Comparison of ENCODE assay signal across 27 cellular contexts in genomic region chr1:170284016-170284415, GRCh38.
"Had no signal": no experiment of that assay in that cellular context is flagged by ENCODE, and none has a peak within 500 bp of the region (broad histone marks: within the 10 kb centered on the region; RNA-seq: fewer than 3 reads in every experiment).

No MANE protein-coding gene starts in this region.

- H3K4me1 ChIP-seq: left ventricle myocardium inferior, thyroid gland, upper lobe of left lung had no signal

- ATAC-seq: activated naive CD8-positive, alpha-beta T cell treated with anti-CD3 and anti-CD28 coated beads, Interleukin-2, amount 50 U/mL, for 24 hours; stimulated activated memory B cell treated with anti-CD40 and anti-IgM and Interleukin-4, amounts not matched to agents 10 μg/mL and 1 μg/mL and 100 μg/mL, for 72 hours; stimulated activated naive CD8-positive, alpha-beta T cell treated with anti-CD3 and anti-CD28 coated beads, Interleukin-15, amount 100 ng/mL, for 72 hours; WTC11 had no signal

- H3K27ac ChIP-seq: cardiac muscle cell, coronary artery, dorsolateral prefrontal cortex, heart left ventricle, left ventricle myocardium inferior, neutrophil, ovary, sigmoid colon, thyroid gland, upper lobe of left lung had no signal

- H3K36me3 ChIP-seq: cardiac muscle cell, heart left ventricle, left ventricle myocardium inferior, neutrophil, ovary, sigmoid colon, thyroid gland, upper lobe of left lung had no signal

- H3K27me3 ChIP-seq: cardiac muscle cell, heart left ventricle, neutrophil, ovary, sigmoid colon, thyroid gland, upper lobe of left lung had no signal

- H3K4me3 ChIP-seq: cardiac muscle cell, dorsolateral prefrontal cortex, heart left ventricle, left ventricle myocardium inferior, ovary, sigmoid colon, thyroid gland, upper lobe of left lung had no signal

- H3K9me3 ChIP-seq: heart left ventricle, left ventricle myocardium inferior, neutrophil, ovary, sigmoid colon, thyroid gland, upper lobe of left lung had no signal

- DNase-seq: activated CD4-positive, alpha-beta memory T cell treated with anti-CD3 and anti-CD28 coated beads, Interleukin-2, amount 10 ng/mL, durations not matched to agents 7 days and 5 days; activated CD4-positive, alpha-beta T cell treated with anti-CD3 and anti-CD28 coated beads for 1 hour; activated CD4-positive, alpha-beta T cell treated with anti-CD3 and anti-CD28 coated beads, Interleukin-2, amount 10 ng/mL, durations not matched to agents 7 days and 5 days; activated naive CD8-positive, alpha-beta T cell treated with anti-CD3 and anti-CD28 coated beads, Interleukin-2, amount 50 U/mL, for 24 hours; activated T-cell treated with anti-CD3 and anti-CD28 coated beads, Interleukin-2, amount 50 U/mL, for 48 hours; cerebellar nuclear complex; effector memory CD4-positive, alpha-beta T cell; foreskin fibroblast; heart left ventricle; kidney glomerular epithelial cell; left ventricle myocardium inferior; ovary; sigmoid colon; small intestine; stimulated activated CD4-positive, alpha-beta T cell treated with anti-CD3 and anti-CD28 coated beads, Interleukin-1b, Interleukin-23, amount 100 ng/mL, for 48 hours; stimulated activated CD4-positive, alpha-beta T cell treated with anti-CD3 and anti-CD28 coated beads, Interleukin-4, amount 100 ng/mL, for 4 hours; stimulated activated CD8-positive, alpha-beta memory T cell treated with anti-CD3 and anti-CD28 coated beads, Interleukin-4, amount 100 ng/mL, for 48 hours; stimulated activated naive CD8-positive, alpha-beta T cell treated with anti-CD3 and anti-CD28 coated beads, Interleukin-15, amount 100 ng/mL, for 72 hours; T-helper 2 cell; thyroid gland; upper lobe of left lung had no signal
